In the genomic region with DNA sequence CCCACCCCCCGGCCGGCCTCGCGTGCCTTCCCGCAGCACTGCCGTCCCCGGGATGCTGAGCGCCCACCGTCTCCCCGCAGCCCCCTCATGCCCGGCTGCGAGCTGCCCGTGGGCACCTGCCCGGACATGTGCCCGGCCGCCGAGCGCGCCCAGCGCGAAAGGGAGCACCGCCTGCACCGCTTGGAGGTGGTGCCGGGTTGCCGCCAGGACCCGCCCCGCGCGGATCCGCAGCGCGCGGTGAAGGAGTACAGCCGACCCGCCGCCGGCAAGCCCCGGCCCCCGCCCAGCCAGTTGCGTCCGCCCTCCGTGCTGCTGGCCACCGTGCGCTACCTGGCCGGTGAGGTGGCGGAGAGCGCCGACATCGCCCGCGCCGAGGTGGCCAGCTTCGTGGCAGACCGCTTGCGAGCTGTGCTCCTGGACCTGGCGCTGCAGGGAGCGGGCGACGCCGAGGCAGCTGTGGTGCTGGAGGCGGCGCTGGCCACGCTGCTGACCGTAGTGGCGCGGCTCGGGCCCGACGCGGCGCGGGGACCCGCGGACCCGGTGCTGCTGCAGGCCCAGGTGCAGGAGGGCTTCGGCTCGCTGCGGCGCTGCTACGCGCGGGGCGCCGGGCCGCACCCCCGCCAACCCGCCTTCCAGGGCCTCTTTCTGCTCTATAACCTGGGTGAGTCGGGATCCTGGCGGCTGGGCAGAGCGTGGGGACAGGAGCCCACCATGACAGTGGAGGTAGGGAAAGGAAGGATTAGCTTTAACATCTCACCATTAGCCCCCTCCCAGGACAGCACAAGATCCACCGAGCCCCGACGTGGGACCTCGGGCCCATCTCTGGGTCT, we compare ENCODE assay signal across 8 cellular contexts. TPM values are rescaled to one million over a fixed set of nuclear protein-coding genes. Genes with fewer than 3 reads are reported as not detected.
DNase-seq lines count a peak whose midpoint lies in the region; ATAC-seq, FAIRE-seq and TF ChIP-seq lines count a peak whose summit lies in the region.

A gene (plus strand): TSS at position 5 of the 830 bp plus-strand sequence. CDS start 83 bp downstream, at position 88.

- peak; percentile 39 for ATAC-seq in HG03196 (IDR thresholded peaks at IDR 0.05; ENCODE audit: unreplicated experiment)

- H4K20me1 ChIP-seq in PC-9 (ENCODE audit: insufficient read depth): no peaks in the 10 kb centered on the region

- H3K27ac ChIP-seq in PC-9 (peak within 1 kb of the TSS; percentile 67), iPS-20b (ENCODE audit: low read length) (peak within 1 kb of the TSS; percentile 56)

- peak within 1 kb of the TSS; percentile 74; the same call in 1 of the 2 replicates for H3K9ac ChIP-seq in iPS-20b (ENCODE audit: low read depth, low read length)

- peak within 1 kb of the TSS; percentile 82 for H3K4me3 ChIP-seq in PC-9
- peak within 1 kb of the TSS; percentile 57 for H3K4me3 ChIP-seq in astrocyte of the spinal cord (ENCODE audit: low read depth, low read length)
- peak within 1 kb of the TSS; percentile 91 for H3K4me3 ChIP-seq in iPS-20b (ENCODE audit: low read length)

- TF ChIP-seq CTCF in PC-9 (conservative IDR thresholded peaks at IDR 0.05) (no peak), astrocyte of the spinal cord (IDR thresholded peaks at IDR 0.05; ENCODE audit: low read depth, low read length) (no peak)

- POLR2A ChIA-PET in PC-9 (lab: Charles Lee; ENCODE audit: unreplicated experiment): interaction anchor here (0.6 to 0.7 kb wide), 4 partner anchors 41 to 381 kb away, joined by 3 to 5 read pairs (median 3); a partner anchor contains a TSS

- intact Hi-C loops in PC-9 (cut with micrococcal nuclease; ENCODE audit: unreplicated experiment): loop anchor here (5.0 kb wide), 2 partner anchors 41 to 56 kb away; a partner anchor contains a TSS

- H3K9me3 ChIP-seq in PC-9 (ENCODE audit: insufficient read depth, low read depth) (no peaks in the 10 kb centered on the region), iPS-20b (ENCODE audit: insufficient read depth, low read depth, low read length) (no peaks in the 10 kb centered on the region)

- H3K36me3 ChIP-seq in PC-9 (ENCODE audit: low read depth) (no peaks in the 10 kb centered on the region), iPS-20b (ENCODE audit: insufficient read depth, low read depth, low read length) (peaks cover 29% of the 10 kb centered on the region)

- H3K79me2 ChIP-seq in PC-9 (ENCODE audit: low read depth): peaks cover 23% of the 10 kb centered on the region

- DNase-seq in COR-L47 (lab: John Stamatoyannopoulos, UW) (peak; percentile 51), GM19239 (ENCODE audit: insufficient read length, low spot score) (peak; percentile 62), PC-9 (peak; percentile 54 to 83), astrocyte of the spinal cord (ENCODE audit: low read depth, low spot score) (no peak), NCI-H226 (no peak)
- DNase-seq in stimulated activated CD4-positive, alpha-beta T cell treated with anti-CD3 and anti-CD28 coated beads, Interleukin-4, amount 100 ng/mL, for 1 hour: peak; percentile 66

- CTCF ChIA-PET in PC-9 (lab: Charles Lee): interaction anchor here (0.7 kb wide), 1 partner anchor 292 kb away, joined by 3 read pairs; no protein-coding TSS in a partner anchor

- in situ Hi-C loops in astrocyte of the spinal cord (cut with HindIII; ENCODE audit: low sequenced_read_pairs): no loop called here

- H3K27me3 ChIP-seq in PC-9 (ENCODE audit: insufficient read depth, low read depth) (no peaks in the 10 kb centered on the region), iPS-20b (ENCODE audit: insufficient read depth, low read length) (no peaks in the 10 kb centered on the region)

- FAIRE-seq in GM19239 (lab: Jason Lieb, UNC): no peak

- peaks cover 24% of the 10 kb centered on the region; the same call in 1 of the 2 replicates for H3F3A ChIP-seq in PC-9 (ENCODE audit: insufficient read depth, low read depth)

- no peaks in the 10 kb centered on the region for H3K9me2 ChIP-seq in PC-9 (ENCODE audit: insufficient read depth)

- peaks cover 25% of the 10 kb centered on the region for H3K4me1 ChIP-seq in PC-9 (replicated peaks; ENCODE audit: insufficient read depth)
- no peaks in the 10 kb centered on the region for H3K4me1 ChIP-seq in iPS-20b (ENCODE audit: insufficient read depth, low read length)

- peak within 1 kb of the TSS; percentile 78 for H3K4me2 ChIP-seq in PC-9

- peak within 1 kb of the TSS; percentile 82 for H2AFZ ChIP-seq in PC-9

- BruUV-seq in PC-9 (replicated peaks; lab: Mats Ljungman, UMichigan): no TSS peak

RNA-seq across cellular contexts. Expression of the gene that starts here (rescaled TPM):
- total RNA-seq in PC-9 (2021): 33.9 and 48.0 TPM in 2 replicates

Comparison
In these comparisons a context has a peak if more than half of its experiments do, and no peak if none do; other contexts are left out.
1. DNase-seq: peak in COR-L47 (single experiment), GM19239 (single experiment), PC-9 (2 of 2) and stimulated activated CD4-positive, alpha-beta T cell treated with anti-CD3 and anti-CD28 coated beads, Interleukin-4, amount 100 ng/mL, for 1 hour (single experiment); none in astrocyte of the spinal cord (single experiment) and NCI-H226 (single experiment).
2. Peak in every context shown above with its lines, with median percentiles within 50 percentile points of each other: H3K4me3 ChIP-seq.